24 cellular contexts compared by ENCODE assay signal in genomic region chr2:99634234-99634633, GRCh38.
DNase-seq lines count a peak whose midpoint lies in the region; FAIRE-seq and TF ChIP-seq lines count a peak whose summit lies in the region.
"Had no signal": no experiment of that assay in that cellular context is flagged by ENCODE, and none has a peak within 500 bp of the region (broad histone marks: within the 10 kb centered on the region; RNA-seq: fewer than 3 reads in every experiment).

No MANE protein-coding gene starts in this region.

- H4K20me1 ChIP-seq in BLaER1 (0 out of 2 replicates have a peak, but pooled peaks cover 7% of the 10 kb centered on the region), Karpas-422 (ENCODE audit: insufficient read depth, low read depth, low read length) (no peaks in the 10 kb centered on the region)

- no peak overlapping the region for H3K9ac ChIP-seq in BLaER1
- no peak overlapping the region for H3K9ac ChIP-seq in Karpas-422 (ENCODE audit: low read length)
- H3K9ac ChIP-seq: GM23248 had no signal

- H3K4me1 ChIP-seq in BLaER1: peaks cover 38% of the 10 kb centered on the region
- H3K4me1 ChIP-seq in Karpas-422 (ENCODE audit: low read length): peaks cover 23% of the 10 kb centered on the region
- H3K4me1 ChIP-seq in BE2C: peaks cover 18% of the 10 kb centered on the region
- H3K4me1 ChIP-seq: HAP-1, Peyer's patch had no signal

- H2AFZ ChIP-seq in Karpas-422 (ENCODE audit: low read length): no peak overlapping the region
- H2AFZ ChIP-seq: GM23248 had no signal

- H3K27ac ChIP-seq in BLaER1 (no peak overlapping the region), Karpas-422 (ENCODE audit: low read length) (no peak overlapping the region)
- H3K27ac ChIP-seq: GM23248, Peyer's patch had no signal

- H3K79me2 ChIP-seq in Karpas-422 (ENCODE audit: low read length): no peaks in the 10 kb centered on the region

- H3K4me2 ChIP-seq in BLaER1: peak overlapping the region; percentile 32
- H3K4me2 ChIP-seq in Karpas-422 (ENCODE audit: low read depth, low read length, poor library complexity, severe bottlenecking): no peak overlapping the region

- H3K9me2 ChIP-seq in Karpas-422 (replicated peaks; ENCODE audit: insufficient read depth, low read length): no peaks in the 10 kb centered on the region

- H3K36me3 ChIP-seq in BLaER1 (peaks cover 17% of the 10 kb centered on the region), Karpas-422 (ENCODE audit: insufficient read depth, low read length) (no peaks in the 10 kb centered on the region), BE2C (no peaks in the 10 kb centered on the region)
- H3K36me3 ChIP-seq: HAP-1, MG63, Peyer's patch had no signal

- TF ChIP-seq CTCF in BE2C (IDR thresholded peaks at IDR 0.05; ENCODE audit: low read depth, low read length): no peak

- no peaks in the 10 kb centered on the region for H3K27me3 ChIP-seq in BLaER1
- no peaks in the 10 kb centered on the region for H3K27me3 ChIP-seq in Karpas-422 (ENCODE audit: low read length)
- H3K27me3 ChIP-seq in BE2C: no peaks in the 10 kb centered on the region
- H3K27me3 ChIP-seq: MG63, Peyer's patch had no signal

- H3K4me3 ChIP-seq in BLaER1 (0 out of 2 replicates have a peak overlapping the region, but pooled peaks have one; percentile 12), Karpas-422 (ENCODE audit: low read length) (no peak overlapping the region), BE2C (ENCODE audit: low read depth, low read length) (no peak overlapping the region)
- H3K4me3 ChIP-seq: GM23248, HAP-1, MG63, Peyer's patch had no signal

- DNase-seq in Karpas-422 (peak; percentile 52), NOMO-1 (lab: John Stamatoyannopoulos, UW; ENCODE audit: unreplicated experiment in 2 of 2) (peak; percentile 6 to 16), RPMI8226 (peak; percentile 79), BE2C (no peak), frontal cortex (ENCODE audit: low spot score in 2 of 2) (no peak), COLO668 (lab: John Stamatoyannopoulos, UW; ENCODE audit: unreplicated experiment) (no peak)
- no peak for DNase-seq in central memory CD4-positive, alpha-beta T cell
- DNase-seq: AML-193; CD4-positive, CD25-positive, alpha-beta regulatory T cell; COR-L47; DMS 273 treated with DMSO at 0.1 percent for 48 hours; DMS79 treated with DMSO at 0.1 percent for 48 hours; GM23248; MG63; NCI-H1417; NCI-H187; NCI-H446; NCI-H526; Peyer's patch; T-cell had no signal

- no peak for FAIRE-seq in frontal cortex (lab: Jason Lieb, UNC)
- FAIRE-seq: GM12892, GM18507 had no signal

- H3K9me3 ChIP-seq in BLaER1 (peaks cover 25% of the 10 kb centered on the region), Karpas-422 (ENCODE audit: low read length) (no peaks in the 10 kb centered on the region; the same call in 1 of the 2 replicates), BE2C (no peaks in the 10 kb centered on the region)
- H3K9me3 ChIP-seq: HAP-1, MG63, Peyer's patch had no signal

Comparison
In these comparisons a context has a peak if more than half of its experiments do, and no peak if none do; other contexts are left out.
1. DNase-seq: peak in Karpas-422 (single experiment), NOMO-1 (2 of 2) and RPMI8226 (single experiment); none in BE2C (single experiment), frontal cortex (0 of 2), COLO668 (single experiment) and central memory CD4-positive, alpha-beta T cell (single experiment).